In genomic region chr3:66344846-66345578, GRCh38 we compare ENCODE assay signal across 20 cellular contexts.
DNase-seq lines count a peak whose midpoint lies in the region; ATAC-seq and TF ChIP-seq lines count a peak whose summit lies in the region.
"Had no signal": no experiment of that assay in that cellular context is flagged by ENCODE, and none has a peak within 500 bp of the region (broad histone marks: within the 10 kb centered on the region; RNA-seq: fewer than 3 reads in every experiment).

No MANE protein-coding gene starts in this region.

- H3K4me3 Mint-ChIP-seq in CD4-positive, alpha-beta memory T cell, result no peak overlapping the region
- H3K4me3 Mint-ChIP-seq in GM23338, result no peak overlapping the region
- no peak overlapping the region for H3K4me3 Mint-ChIP-seq in activated T-helper 17 cell treated with anti-CD3 and anti-CD28 coated beads, Interleukin-2, amount 50 U/mL, for 72 hours
- H3K4me3 Mint-ChIP-seq: activated CD4-positive, alpha-beta T cell treated with anti-CD3 and anti-CD28 coated beads, Interleukin-2, amount 10 ng/mL, durations not matched to agents 7 days and 5 days had no signal

- no peaks in the 10 kb centered on the region for H3K27me3 Mint-ChIP-seq in CD4-positive, alpha-beta memory T cell
- peaks cover 3% of the 10 kb centered on the region for H3K27me3 Mint-ChIP-seq in GM23338 (ENCODE audit: insufficient read depth, low read depth, poor library complexity)
- no peaks in the 10 kb centered on the region for H3K27me3 Mint-ChIP-seq in activated T-helper 17 cell treated with anti-CD3 and anti-CD28 coated beads, Interleukin-2, amount 50 U/mL, for 72 hours
- H3K27me3 Mint-ChIP-seq: activated CD4-positive, alpha-beta T cell treated with anti-CD3 and anti-CD28 coated beads, Interleukin-2, amount 10 ng/mL, durations not matched to agents 7 days and 5 days had no signal

- H3F3A ChIP-seq in GM23338 (replicated peaks; ENCODE audit: low read depth), result no peaks in the 10 kb centered on the region

- no peaks in the 10 kb centered on the region for H3K36me3 ChIP-seq in CD4-positive, alpha-beta memory T cell (ENCODE audit: insufficient read depth, low read length)
- H3K36me3 ChIP-seq in GM23338 (ENCODE audit: insufficient read depth), result no peaks in the 10 kb centered on the region
- H3K36me3 ChIP-seq in mucosa of descending colon (ENCODE audit: low read depth), result no peaks in the 10 kb centered on the region
- H3K36me3 ChIP-seq: left ventricle myocardium inferior had no signal

- no peak overlapping the region for H3K4me3 ChIP-seq in CD4-positive, alpha-beta memory T cell (ENCODE audit: low read length in 2 of 2)
- no peak overlapping the region for H3K4me3 ChIP-seq in GM23338
- H3K4me3 ChIP-seq in mucosa of descending colon, result no peak overlapping the region
- H3K4me3 ChIP-seq: GM12878, left ventricle myocardium inferior, skin epidermis, suprapubic skin had no signal

- H3K27ac Mint-ChIP-seq in CD4-positive, alpha-beta memory T cell, result peak overlapping the region in 5 of 7 donors; percentile 26 to 89 (median 41)
- H3K27ac Mint-ChIP-seq in GM23338, result peak overlapping the region; percentile 11; the same call in 1 of the 2 replicates
- peak overlapping the region; percentile 52 for H3K27ac Mint-ChIP-seq in activated T-helper 17 cell treated with anti-CD3 and anti-CD28 coated beads, Interleukin-2, amount 50 U/mL, for 72 hours
- H3K27ac Mint-ChIP-seq: activated CD4-positive, alpha-beta T cell treated with anti-CD3 and anti-CD28 coated beads, Interleukin-2, amount 10 ng/mL, durations not matched to agents 7 days and 5 days had no signal

- H2AFZ ChIP-seq in GM23338, result no peak overlapping the region

- no peaks in the 10 kb centered on the region for H3K4me1 ChIP-seq in CD4-positive, alpha-beta memory T cell (ENCODE audit: insufficient read depth, low read length)
- H3K4me1 ChIP-seq in GM23338 (ENCODE audit: insufficient read depth) (0 out of 2 replicates have a peak, but pooled peaks cover 9% of the 10 kb centered on the region), mucosa of descending colon (ENCODE audit: low read depth) (peaks cover 4% of the 10 kb centered on the region)

- H3K4me1 Mint-ChIP-seq in CD4-positive, alpha-beta memory T cell, result peaks cover 2 to 11% (median 4%) of the 10 kb centered on the region in 4 donors
- H3K4me1 Mint-ChIP-seq in GM23338, result peaks cover 11% of the 10 kb centered on the region
- peaks cover 8% of the 10 kb centered on the region for H3K4me1 Mint-ChIP-seq in activated T-helper 17 cell treated with anti-CD3 and anti-CD28 coated beads, Interleukin-2, amount 50 U/mL, for 72 hours
- H3K4me1 Mint-ChIP-seq: activated CD4-positive, alpha-beta T cell treated with anti-CD3 and anti-CD28 coated beads, Interleukin-2, amount 10 ng/mL, durations not matched to agents 7 days and 5 days had no signal

- POLR2A ChIA-PET in CD4-positive, alpha-beta memory T cell (lab: Charles Lee; ENCODE audit: partially characterized antibody), result interaction anchor here (0.6 kb wide), 1 partner anchor 125 kb away, joined by 3 read pairs; no protein-coding TSS in a partner anchor

- intact Hi-C loops in CD4-positive, alpha-beta memory T cell (cut with micrococcal nuclease), result loop anchor here (5.0 kb wide), 1 partner anchor 43 kb away; no protein-coding TSS in a partner anchor
- intact Hi-C loops in mucosa of descending colon (cut with DNase I, micrococcal nuclease), result no loop called here

- H3K9me3 Mint-ChIP-seq in CD4-positive, alpha-beta memory T cell, result peaks cover 0 to 4% (median 0%) of the 10 kb centered on the region in 8 donors
- no peaks in the 10 kb centered on the region for H3K9me3 Mint-ChIP-seq in GM23338
- H3K9me3 Mint-ChIP-seq in activated T-helper 17 cell treated with anti-CD3 and anti-CD28 coated beads, Interleukin-2, amount 50 U/mL, for 72 hours, result no peaks in the 10 kb centered on the region

- peak; percentile 56 for ATAC-seq in GM23338
- no peak for ATAC-seq in activated T-helper 17 cell treated with anti-CD3 and anti-CD28 coated beads, Interleukin-2, amount 50 U/mL, for 72 hours (replicated peaks)
- ATAC-seq in mucosa of descending colon, result peak; percentile 87
- ATAC-seq in GM18511 (IDR thresholded peaks at IDR 0.05; ENCODE audit: unreplicated experiment), result no peak
- no peak for ATAC-seq in GM21381 (IDR thresholded peaks at IDR 0.05; ENCODE audit: unreplicated experiment)

- no peak overlapping the region for H3K4me2 ChIP-seq in GM23338

- no peaks in the 10 kb centered on the region for H3K79me2 ChIP-seq in GM23338 (replicated peaks; ENCODE audit: insufficient read depth)

- no peak overlapping the region for H3K27ac ChIP-seq in CD4-positive, alpha-beta memory T cell (ENCODE audit: low read depth, low read length)
- H3K27ac ChIP-seq in GM23338 (ENCODE audit: low read depth), result no peak overlapping the region
- H3K27ac ChIP-seq: left ventricle myocardium inferior, skin epidermis, suprapubic skin had no signal

- DNase-seq in CD4-positive, alpha-beta memory T cell, result no peak
- DNase-seq in GM23338 (ENCODE audit: low spot score) (no peak), mucosa of descending colon (peak in 1 of 3 donors; percentile 13), NCI-H524 treated with DMSO at 0.1 percent for 48 hours (lab: John Stamatoyannopoulos, UW) (no peak), HUDEP-2 (lab: John Stamatoyannopoulos, UW; ENCODE audit: unreplicated experiment in 76 of 76) (no peak)
- DNase-seq: activated CD4-positive, alpha-beta T cell treated with anti-CD3 and anti-CD28 coated beads, Interleukin-2, amount 10 ng/mL, durations not matched to agents 7 days and 5 days; activated naive CD4-positive, alpha-beta T cell treated with Interleukin-2 at 50 U/mL for 16 hours; AML-193; foreskin melanocyte; GDM1; left ventricle myocardium inferior; NCI-H226; posterior cingulate gyrus; stimulated activated CD4-positive, alpha-beta T cell treated with anti-CD3 and anti-CD28 coated beads, Interleukin-4, amount 100 ng/mL, for 24 hours had no signal

- no peaks in the 10 kb centered on the region for H3K9me3 ChIP-seq in CD4-positive, alpha-beta memory T cell (ENCODE audit: control insufficient read depth in 1 of 2, low read length in 2 of 2)
- H3K9me3 ChIP-seq in mucosa of descending colon, result no peaks in the 10 kb centered on the region
- H3K9me3 ChIP-seq: suprapubic skin had no signal

- CTCF ChIA-PET in CD4-positive, alpha-beta memory T cell (lab: Charles Lee; ENCODE audit: partially characterized antibody), result interaction anchor here (0.9 to 2.6 kb wide), 2 partner anchors 11 to 62 kb away, joined by 4 to 11 read pairs; no protein-coding TSS in a partner anchor

- no peaks in the 10 kb centered on the region for H3K9me2 ChIP-seq in GM23338 (ENCODE audit: insufficient read depth)

- H4K20me1 ChIP-seq in GM23338 (replicated peaks; ENCODE audit: insufficient read depth), result no peaks in the 10 kb centered on the region

- TF ChIP-seq CTCF in GM23338 (conservative IDR thresholded peaks at IDR 0.05; ENCODE audit: low read depth in 2 of 2), result no peak
- no peak for TF ChIP-seq CTCF in mucosa of descending colon (IDR thresholded peaks at IDR 0.05)

- H3K27me3 ChIP-seq in CD4-positive, alpha-beta memory T cell (ENCODE audit: insufficient read depth, low read length), result no peaks in the 10 kb centered on the region
- H3K27me3 ChIP-seq in GM23338 (ENCODE audit: insufficient read depth), result no peaks in the 10 kb centered on the region
- H3K27me3 ChIP-seq: suprapubic skin had no signal

- H3K36me3 Mint-ChIP-seq in CD4-positive, alpha-beta memory T cell, result peaks cover 16 to 32% of the 10 kb centered on the region in 2 donors
- peaks cover 18% of the 10 kb centered on the region for H3K36me3 Mint-ChIP-seq in GM23338 (ENCODE audit: low read depth)
- H3K36me3 Mint-ChIP-seq in activated T-helper 17 cell treated with anti-CD3 and anti-CD28 coated beads, Interleukin-2, amount 50 U/mL, for 72 hours (ENCODE audit: low read depth), result peaks cover 39% of the 10 kb centered on the region

TF ChIP-seq in GM23338, 12 proteins besides CTCF, POLR2A, EP300 and RAD21 (continues in another document):
- TF ChIP-seq POLR2AphosphoS5 (IDR thresholded peaks at IDR 0.05; ENCODE audit: low read depth) (no peak), EZH2phosphoT487 (IDR thresholded peaks at IDR 0.05; ENCODE audit: unreplicated experiment) (no peak)

Comparison
In these comparisons a context has a peak if more than half of its experiments do, and no peak if none do; other contexts are left out.
1. ATAC-seq: peak in GM23338 (single experiment) and mucosa of descending colon (single experiment); none in activated T-helper 17 cell treated with anti-CD3 and anti-CD28 coated beads, Interleukin-2, amount 50 U/mL, for 72 hours (single experiment), GM18511 (single experiment) and GM21381 (single experiment).
2. Peak in every context shown above with its lines, with median percentiles within 50 percentile points of each other: H3K27ac Mint-ChIP-seq.